In the genomic region with DNA sequence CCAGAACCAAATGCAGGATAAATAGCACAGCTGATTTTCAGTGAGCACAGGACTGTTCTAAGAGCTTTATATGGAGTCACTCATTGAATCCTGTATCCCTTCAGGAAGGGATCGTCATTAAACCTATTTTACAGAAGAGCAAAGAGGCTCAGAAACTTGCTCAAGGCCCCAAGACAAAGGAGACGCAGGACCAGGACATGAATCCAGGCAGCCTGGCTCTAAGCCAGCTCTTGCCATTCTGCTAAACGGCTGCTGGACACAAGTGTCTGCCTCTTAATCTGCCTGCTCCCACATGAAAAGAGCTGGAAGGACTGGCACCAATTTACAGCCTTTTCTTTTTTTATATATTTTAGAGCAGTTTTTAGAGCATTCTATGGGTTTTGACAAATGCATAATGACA, we compare ENCODE assay signal across 16 cellular contexts. TPM values are rescaled to one million over a fixed set of nuclear protein-coding genes. Genes with fewer than 3 reads are reported as not detected.
DNase-seq lines count a peak whose midpoint lies in the region; ATAC-seq and TF ChIP-seq lines count a peak whose summit lies in the region.
"Had no signal": no experiment of that assay in that cellular context is flagged by ENCODE, and none has a peak within 500 bp of the region (broad histone marks: within the 10 kb centered on the region; RNA-seq: fewer than 3 reads in every experiment).

No MANE protein-coding gene starts in this region.

- H3K9me3 ChIP-seq in CD4-positive, alpha-beta T cell (ENCODE audit: control insufficient read depth, low read length) = no peaks in the 10 kb centered on the region
- H3K9me3 ChIP-seq in uterus = no peaks in the 10 kb centered on the region
- H3K9me3 ChIP-seq: body of pancreas had no signal

- H3K4me1 Mint-ChIP-seq in CD4-positive, alpha-beta T cell (ENCODE audit: low read depth) = peaks cover 61% of the 10 kb centered on the region

- H3K27ac ChIP-seq in CD4-positive, alpha-beta T cell (ENCODE audit: low read depth, low read length) = no peak overlapping the region
- H3K27ac ChIP-seq in uterus = no peak overlapping the region
- H3K27ac ChIP-seq: body of pancreas had no signal

- peaks cover 25% of the 10 kb centered on the region for H3K36me3 Mint-ChIP-seq in CD4-positive, alpha-beta T cell (ENCODE audit: low read depth)

- intact Hi-C loops in CD4-positive, alpha-beta T cell (cut with DNase I, micrococcal nuclease) = no loop called here
- intact Hi-C loops in uterus (cut with DNase I; ENCODE audit: low total_unique reads) = no loop called here

- POLR2A ChIA-PET in CD4-positive, alpha-beta T cell (lab: Charles Lee) = interaction anchor here (1.3 kb wide), 1 partner anchor 65 kb away, joined by 3 read pairs; no protein-coding TSS in a partner anchor

- DNase-seq in CD4-positive, alpha-beta T cell = no peak
- DNase-seq in NCI-H2081 (lab: John Stamatoyannopoulos, UW) = peak; percentile 56 to 85
- DNase-seq in anterior cingulate cortex (lab: John Stamatoyannopoulos, UW) = peak in 31 of 58 donors; percentile 7 to 92 (median 42)
- DNase-seq in medulla oblongata (ENCODE audit: extremely low spot score) = peak; percentile 82
- DNase-seq in stimulated activated CD4-positive, alpha-beta T cell treated with anti-CD3 and anti-CD28 coated beads, Interleukin-4, amount 100 ng/mL, for 24 hours = no peak
- DNase-seq in uterus = no peak
- DNase-seq: activated CD4-positive, alpha-beta T cell treated with anti-CD3 and anti-CD28 coated beads for 48 hours; mesenchymal stem cell; OCI-M1; stimulated activated naive CD4-positive, alpha-beta T cell treated with Interleukin-2 at 50 U/mL for 16 hours; T-helper 1 cell had no signal

- no peak for ATAC-seq in CD4-positive, alpha-beta T cell (ENCODE audit: poor library complexity)
- ATAC-seq in GM19023 (IDR thresholded peaks at IDR 0.05; ENCODE audit: unreplicated experiment) = no peak
- ATAC-seq in HG03175 (IDR thresholded peaks at IDR 0.05; ENCODE audit: unreplicated experiment) = no peak
- ATAC-seq: body of pancreas had no signal

- H3K27ac Mint-ChIP-seq in CD4-positive, alpha-beta T cell = peak overlapping the region; percentile 34
- H3K27ac Mint-ChIP-seq: B cell, progenitor cell of endocrine pancreas had no signal

- H3K4me3 ChIP-seq in uterus = no peak overlapping the region
- H3K4me3 ChIP-seq: body of pancreas had no signal

- no peaks in the 10 kb centered on the region for H3K9me3 Mint-ChIP-seq in CD4-positive, alpha-beta T cell

- H3K36me3 ChIP-seq in uterus = no peaks in the 10 kb centered on the region

- CTCF ChIA-PET in CD4-positive, alpha-beta T cell (lab: Charles Lee) = no interaction called here

- no peaks in the 10 kb centered on the region for H3K4me1 ChIP-seq in uterus
- H3K4me1 ChIP-seq: body of pancreas had no signal

- no peaks in the 10 kb centered on the region for H3K27me3 Mint-ChIP-seq in CD4-positive, alpha-beta T cell
- H3K27me3 Mint-ChIP-seq: B cell had no signal

- H3K27me3 ChIP-seq in CD4-positive, alpha-beta T cell (ENCODE audit: control insufficient read depth, insufficient read depth, low read length) = no peaks in the 10 kb centered on the region
- H3K27me3 ChIP-seq in uterus = no peaks in the 10 kb centered on the region
- H3K27me3 ChIP-seq: body of pancreas had no signal

- no peak overlapping the region for H3K4me3 Mint-ChIP-seq in CD4-positive, alpha-beta T cell
- H3K4me3 Mint-ChIP-seq: B cell had no signal

- no peak for TF ChIP-seq POLR2A in uterus (IDR thresholded peaks at IDR 0.05)

- TF ChIP-seq CTCF in CD4-positive, alpha-beta T cell (IDR thresholded peaks at IDR 0.05) = no peak
- no peak for TF ChIP-seq CTCF in uterus (IDR thresholded peaks at IDR 0.05)

RNA-seq across cellular contexts. Expression of a gene that starts 37.7 kb away (rescaled TPM):
- total RNA-seq in CD4-positive, alpha-beta T cell = 10 to 100 TPM; 68.9 to 69.7 TPM
- 10 to 100 TPM in 1 of 4 donors, 1 to 10 TPM in 2, under 1 TPM in 1; 0.51 to 12.5 (median 4.5) TPM for total RNA-seq in uterus

Comparison
In these comparisons a context has a peak if more than half of its experiments do, and no peak if none do; other contexts are left out.
1. DNase-seq: peak in NCI-H2081 (2 of 2), anterior cingulate cortex (31 of 58) and medulla oblongata (single experiment); none in CD4-positive, alpha-beta T cell (0 of 10), stimulated activated CD4-positive, alpha-beta T cell treated with anti-CD3 and anti-CD28 coated beads, Interleukin-4, amount 100 ng/mL, for 24 hours (single experiment) and uterus (0 of 2).
2. RNA of a gene that starts 37.7 kb away (total RNA-seq): 68.9 to 69.7 TPM in CD4-positive, alpha-beta T cell; 0.51 to 12.5 TPM in uterus; every median in the first group is over 4 times any median in the second.